ENCODE assay signal across 10 cellular contexts in genomic region chr17:20896153-20896649, GRCh38.
DNase-seq lines count a peak whose midpoint lies in the region; ATAC-seq, FAIRE-seq and TF ChIP-seq lines count a peak whose summit lies in the region.
"Had no signal": no experiment of that assay in that cellular context is flagged by ENCODE, and none has a peak within 500 bp of the region (broad histone marks: within the 10 kb centered on the region; RNA-seq: fewer than 3 reads in every experiment).

No MANE protein-coding gene starts in this region.

- H3K14ac ChIP-seq in mesenchymal stem cell (ENCODE audit: low read length in 2 of 2), result no peak overlapping the region

- no peak overlapping the region for H3K4me2 ChIP-seq in mesenchymal stem cell (ENCODE audit: low read length, poor library complexity, severe bottlenecking)

- TF ChIP-seq CTCF in brain microvascular endothelial cell (IDR thresholded peaks at IDR 0.05; ENCODE audit: low read depth, low read length, missing control alignments) (peak; percentile 37), upper lobe of right lung (IDR thresholded peaks at IDR 0.05) (no peak)

- no peak for TF ChIP-seq POLR2A in H54 (IDR thresholded peaks at IDR 0.05; ENCODE audit: low read depth, low read length)

- peaks cover 4% of the 10 kb centered on the region for H3K4me1 ChIP-seq in mesenchymal stem cell (ENCODE audit: control insufficient read depth, insufficient read depth, low read depth, low read length)
- no peaks in the 10 kb centered on the region for H3K4me1 ChIP-seq in upper lobe of right lung

- no peak overlapping the region for H3K4me3 ChIP-seq in brain microvascular endothelial cell (ENCODE audit: low read depth, low read length)
- H3K4me3 ChIP-seq in mesenchymal stem cell (ENCODE audit: insufficient read depth in 1 of 2, low read depth in 1 of 2, low read length in 2 of 2), result no peak overlapping the region
- H3K4me3 ChIP-seq in upper lobe of right lung, result no peak overlapping the region

- no peak overlapping the region for H2BK12ac ChIP-seq in mesenchymal stem cell (ENCODE audit: low read length in 2 of 2)

- DNase-seq in activated gamma-delta T cell treated with Interleukin-2 at 50 U/mL for 16 hours (peak; percentile 6), activated gamma-delta T cell (lab: John Stamatoyannopoulos, UW) (no peak), brain microvascular endothelial cell (peak; percentile 12), mesenchymal stem cell (no peak), upper lobe of right lung (no peak), H54 (ENCODE audit: insufficient read length, low spot score) (no peak), NCI-H2107 treated with DMSO at 0.1 percent for 48 hours (lab: John Stamatoyannopoulos, UW; ENCODE audit: unreplicated experiment) (no peak), SW480 (ENCODE audit: low spot score) (no peak)
- DNase-seq: kidney glomerular epithelial cell, MM.1S had no signal

- no peak overlapping the region for H2BK120ac ChIP-seq in mesenchymal stem cell (ENCODE audit: low read depth, low read length)

- H2BK15ac ChIP-seq in mesenchymal stem cell (ENCODE audit: low read depth, poor library complexity, severe bottlenecking), result no peak overlapping the region

- H3K27me3 ChIP-seq in brain microvascular endothelial cell (replicated peaks) (no peaks in the 10 kb centered on the region), mesenchymal stem cell (ENCODE audit: control insufficient read depth in 1 of 2, insufficient read depth in 1 of 2, low read length in 2 of 2) (no peaks in the 10 kb centered on the region), upper lobe of right lung (peaks cover 11% of the 10 kb centered on the region)

- H3K4ac ChIP-seq in mesenchymal stem cell (ENCODE audit: low read depth in 1 of 2, low read length in 2 of 2), result no peak overlapping the region

- H4K91ac ChIP-seq in mesenchymal stem cell (ENCODE audit: low read length), result peak overlapping the region; percentile 61

- WGBS in mesenchymal stem cell, result 98% methylated on average over 30 of the region's 30 CpGs

- no peaks in the 10 kb centered on the region for H3K9me3 ChIP-seq in mesenchymal stem cell (ENCODE audit: control insufficient read depth, low read length)
- H3K9me3 ChIP-seq in upper lobe of right lung, result no peaks in the 10 kb centered on the region

- H3K27ac ChIP-seq in brain microvascular endothelial cell, result no peak overlapping the region
- no peak overlapping the region for H3K27ac ChIP-seq in mesenchymal stem cell (ENCODE audit: low read length, poor library complexity, severe bottlenecking)
- H3K27ac ChIP-seq in upper lobe of right lung, result no peak overlapping the region

- peak; percentile 46 for ATAC-seq in upper lobe of right lung

- intact Hi-C loops in upper lobe of right lung (cut with DNase I), result no loop called here

- H3K18ac ChIP-seq in mesenchymal stem cell (ENCODE audit: low read depth in 1 of 2, low read length in 2 of 2), result no peak overlapping the region

- H2AK5ac ChIP-seq in mesenchymal stem cell (ENCODE audit: low read length, severe bottlenecking), result no peak overlapping the region

- no peak overlapping the region for H4K8ac ChIP-seq in mesenchymal stem cell (ENCODE audit: low read length)

- in situ Hi-C loops in brain microvascular endothelial cell (cut with HindIII; ENCODE audit: low pct_ligation_motif_present, low sequenced_read_pairs), result no loop called here

- FAIRE-seq in H54 (lab: Jason Lieb, UNC), result no peak

- no peak overlapping the region for H2AFZ ChIP-seq in mesenchymal stem cell (ENCODE audit: low read depth, low read length)

- no peak overlapping the region for H2BK5ac ChIP-seq in mesenchymal stem cell (ENCODE audit: low read depth, low read length, poor library complexity, severe bottlenecking)

- H3K9ac ChIP-seq in mesenchymal stem cell (ENCODE audit: low read length), result no peak overlapping the region

- peaks cover 12% of the 10 kb centered on the region for H3K79me1 ChIP-seq in mesenchymal stem cell (replicated peaks; ENCODE audit: low read length, poor library complexity, severe bottlenecking)

- no peak overlapping the region for H3K23ac ChIP-seq in mesenchymal stem cell (ENCODE audit: low read length in 2 of 2)

- H3K36me3 ChIP-seq in brain microvascular endothelial cell (replicated peaks) (no peaks in the 10 kb centered on the region), mesenchymal stem cell (ENCODE audit: control insufficient read depth in 1 of 2, insufficient read depth in 2 of 2, low read depth in 1 of 2, low read length in 2 of 2) (peaks cover 0 to 14% of the 10 kb centered on the region in 2 experiments), upper lobe of right lung (no peaks in the 10 kb centered on the region)

Comparison
In these comparisons a context has a peak if more than half of its experiments do, and no peak if none do; other contexts are left out.
1. DNase-seq: peak in activated gamma-delta T cell treated with Interleukin-2 at 50 U/mL for 16 hours (single experiment) and brain microvascular endothelial cell (single experiment); none in activated gamma-delta T cell (single experiment), mesenchymal stem cell (single experiment), upper lobe of right lung (single experiment), H54 (single experiment), NCI-H2107 treated with DMSO at 0.1 percent for 48 hours (single experiment) and SW480 (single experiment).